In the genomic region with DNA sequence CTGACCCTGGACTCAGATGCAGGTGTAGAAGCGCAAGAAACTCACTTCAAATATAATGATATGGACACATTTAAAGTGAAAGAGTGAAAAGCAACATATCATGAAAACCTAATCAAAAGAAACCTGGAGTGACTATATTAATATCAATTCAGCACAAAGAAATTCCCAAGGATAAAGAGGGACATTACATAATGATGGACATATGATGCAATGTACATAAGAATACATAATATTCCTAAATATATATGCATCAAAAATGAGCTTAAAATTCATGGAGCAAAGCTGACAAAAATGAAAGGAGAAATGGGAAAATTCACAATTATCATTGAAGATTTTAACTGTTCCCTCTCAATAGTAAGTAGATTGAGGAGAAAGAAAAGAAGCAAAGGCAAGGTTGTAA, we compare ENCODE assay signal across 9 cellular contexts. TPM values are rescaled to one million over a fixed set of nuclear protein-coding genes. Genes with fewer than 3 reads are reported as not detected.
"Had no signal": no experiment of that assay in that cellular context is flagged by ENCODE, and none has a peak within 500 bp of the region (broad histone marks: within the 10 kb centered on the region; RNA-seq: fewer than 3 reads in every experiment).

No MANE protein-coding gene starts in this region.

- H3K4me3 ChIP-seq: GM12878 had no signal

- ATAC-seq: GM12878 had no signal

- FAIRE-seq: G401.6, GM12878, GM12891, GM12892, GM18507, GM19239 had no signal

- DNase-seq: GDM1, GF-D8 had no signal

RNA-seq across cellular contexts. Expression of gene PTPRR, which starts 24.6 kb away (rescaled TPM):
- total RNA-seq: G401 had no signal
